ENCODE assay signal across 8 cellular contexts in the genomic region with DNA sequence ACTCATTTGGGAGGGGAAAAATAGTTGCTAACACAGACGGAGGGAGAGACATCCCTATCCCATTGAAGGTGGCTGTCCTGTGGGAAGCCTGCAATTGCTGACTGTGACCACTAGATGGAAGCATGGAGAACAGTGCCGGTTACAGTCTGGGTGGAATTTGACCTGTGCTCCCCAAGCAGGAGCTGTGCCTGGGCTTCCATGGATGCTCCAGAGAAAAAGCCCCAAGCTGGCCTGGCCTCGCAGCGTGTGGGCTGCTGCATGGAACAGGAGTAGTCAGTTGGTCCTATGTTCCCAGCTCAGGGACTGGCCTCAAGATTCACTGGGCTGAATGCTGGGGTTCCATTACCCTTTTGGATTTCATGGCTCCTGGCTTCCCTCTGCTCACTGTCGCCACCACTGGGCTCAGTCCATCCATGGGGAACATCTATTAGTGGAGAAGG.
A peak's percentile ranks its signal among the peaks of the same experiment; 100 is the strongest.
DNase-seq lines count a peak whose midpoint lies in the region; ATAC-seq and TF ChIP-seq lines count a peak whose summit lies in the region.

No MANE protein-coding gene starts in this region.

- H3K4me2 ChIP-seq in hepatocyte, result no peak overlapping the region

- TF ChIP-seq CTCF in adrenal gland (IDR thresholded peaks at IDR 0.05) (peak; percentile 62 to 86 (median 78)), hepatocyte (IDR thresholded peaks at IDR 0.05; ENCODE audit: poor library complexity) (peak; percentile 73)

- H3K27me3 ChIP-seq in adrenal gland, result no peaks in the 10 kb centered on the region
- no peaks in the 10 kb centered on the region for H3K27me3 ChIP-seq in hepatocyte

- no peaks in the 10 kb centered on the region for H3K36me3 ChIP-seq in adrenal gland (replicated peaks in 1 of 2)
- H3K36me3 ChIP-seq in hepatocyte (replicated peaks; ENCODE audit: insufficient read depth, low read depth), result no peaks in the 10 kb centered on the region

- no peak overlapping the region for H3K27ac ChIP-seq in adrenal gland
- H3K27ac ChIP-seq in hepatocyte, result no peak overlapping the region

- TF ChIP-seq POLR2A in adrenal gland (IDR thresholded peaks at IDR 0.05), result no peak

- H4K20me1 ChIP-seq in hepatocyte (ENCODE audit: insufficient read depth, poor library complexity, severe bottlenecking), result no peaks in the 10 kb centered on the region

- DNase-seq in EH (ENCODE audit: low read depth) (peak; percentile 51), HT-29 (ENCODE audit: low spot score) (peak; percentile 90), RKO (ENCODE audit: low spot score) (peak; percentile 74), adrenal gland (peak in 6 of 7 donors; percentile 30 to 69 (median 55)), hepatocyte (ENCODE audit: low spot score) (peak; percentile 69)
- DNase-seq in stimulated activated CD4-positive, alpha-beta T cell treated with anti-CD3 and anti-CD28 coated beads, Interleukin-12 subunit alpha, Interleukin-12 subunit beta, amount 100 ng/mL, for 4 hours, result peak; percentile 15

- intact Hi-C loops in adrenal gland (cut with DNase I), result loop anchor here in 1 of 2 donors (10.0 kb wide), 1 partner anchor 800 kb away; no protein-coding TSS in a partner anchor

- no peak overlapping the region for H2AFZ ChIP-seq in hepatocyte

- H3K4me3 ChIP-seq in adrenal gland (no peak overlapping the region), hepatocyte (no peak overlapping the region)

- H3K4me1 ChIP-seq in adrenal gland (replicated peaks in 1 of 2) (no peaks in the 10 kb centered on the region), hepatocyte (ENCODE audit: insufficient read depth) (no peaks in the 10 kb centered on the region)

- H3K9me2 ChIP-seq in hepatocyte (replicated peaks; ENCODE audit: insufficient read depth), result no peaks in the 10 kb centered on the region

- no peaks in the 10 kb centered on the region for H3K79me2 ChIP-seq in hepatocyte

- WGBS in adrenal gland, 4 donors, result 26 to 38% (median 36%) methylated on average over 2 to 5 of the region's 5 CpGs
- 40% methylated on average over 5 of the region's 5 CpGs for WGBS in hepatocyte (ENCODE audit: low lambda C conversion rate, missing lambda C conversion rate)

- H3K9me3 ChIP-seq in adrenal gland (replicated peaks in 1 of 3) (no peaks in the 10 kb centered on the region), hepatocyte (ENCODE audit: low read depth) (no peaks in the 10 kb centered on the region)

- ATAC-seq in HG02852 (IDR thresholded peaks at IDR 0.05; ENCODE audit: unreplicated experiment), result no peak
- ATAC-seq in GM19452 (IDR thresholded peaks at IDR 0.05; ENCODE audit: unreplicated experiment), result no peak

Comparison
In these comparisons a context has a peak if more than half of its experiments do, and no peak if none do; other contexts are left out.
1. DNase-seq: peak in every context shown above with its lines; median percentile 90 in HT-29; 74 in RKO; 69 in hepatocyte; 55 in adrenal gland; 51 in EH; 15 in stimulated activated CD4-positive, alpha-beta T cell treated with anti-CD3 and anti-CD28 coated beads, Interleukin-12 subunit alpha, Interleukin-12 subunit beta, amount 100 ng/mL, for 4 hours.